17 cellular contexts compared by ENCODE assay signal in genomic region chr3:134368751-134369105, GRCh38. TPM values are rescaled to one million over a fixed set of nuclear protein-coding genes. Genes with fewer than 3 reads are reported as not detected.
DNase-seq lines count a peak whose midpoint lies in the region; ATAC-seq and TF ChIP-seq lines count a peak whose summit lies in the region.
"Had no signal": no experiment of that assay in that cellular context is flagged by ENCODE, and none has a peak within 500 bp of the region (broad histone marks: within the 10 kb centered on the region; RNA-seq: fewer than 3 reads in every experiment).

No MANE protein-coding gene starts in this region.

- peaks cover 23% of the 10 kb centered on the region for H3K36me3 ChIP-seq in neural progenitor cell
- no peaks in the 10 kb centered on the region for H3K36me3 ChIP-seq in Karpas-422 (ENCODE audit: insufficient read depth, low read length)

- H3K27ac Mint-ChIP-seq in neural progenitor cell (no peak overlapping the region), type B pancreatic cell (peak overlapping the region; percentile 80)
- H3K27ac Mint-ChIP-seq: activated T-cell treated with anti-CD3 and anti-CD28 coated beads, Interleukin-2, amount 50 U/mL, for 24 hours; stimulated activated naive CD8-positive, alpha-beta T cell treated with anti-CD3 and anti-CD28 coated beads, Interleukin-15, Interleukin-2, amounts not matched to agents 100 ng/mL and 50 ng/mL, for 24 hours had no signal

- no peak overlapping the region for H3K9ac ChIP-seq in neural progenitor cell
- H3K9ac ChIP-seq in Karpas-422 (ENCODE audit: low read length), result no peak overlapping the region

- H3K27me3 ChIP-seq in neural progenitor cell (no peaks in the 10 kb centered on the region), Karpas-422 (ENCODE audit: low read length) (no peaks in the 10 kb centered on the region)
- H3K27me3 ChIP-seq: SJCRH30 had no signal

- H2AFZ ChIP-seq in neural progenitor cell (replicated peaks) (no peak overlapping the region), Karpas-422 (ENCODE audit: low read length) (no peak overlapping the region)

- H3K9me3 ChIP-seq in neural progenitor cell (ENCODE audit: low read depth) (no peaks in the 10 kb centered on the region), Karpas-422 (ENCODE audit: low read length) (no peaks in the 10 kb centered on the region)
- H3K9me3 ChIP-seq: SJCRH30 had no signal

- H3K4me1 ChIP-seq in neural progenitor cell, result peaks cover 58% of the 10 kb centered on the region
- no peaks in the 10 kb centered on the region for H3K4me1 ChIP-seq in Karpas-422 (ENCODE audit: low read length)

- H3K9me3 Mint-ChIP-seq in neural progenitor cell (no peaks in the 10 kb centered on the region), type B pancreatic cell (no peaks in the 10 kb centered on the region)
- H3K9me3 Mint-ChIP-seq: activated T-cell treated with anti-CD3 and anti-CD28 coated beads, Interleukin-2, amount 50 U/mL, for 24 hours; stimulated activated naive CD8-positive, alpha-beta T cell treated with anti-CD3 and anti-CD28 coated beads, Interleukin-15, Interleukin-2, amounts not matched to agents 100 ng/mL and 50 ng/mL, for 24 hours; WTC11 had no signal

- H3K79me2 ChIP-seq in neural progenitor cell (ENCODE audit: low read depth) (peaks cover 81% of the 10 kb centered on the region), Karpas-422 (ENCODE audit: low read length) (no peaks in the 10 kb centered on the region)

- H3K27ac ChIP-seq in epithelial cell of prostate, result peak overlapping the region; percentile 99
- no peak overlapping the region for H3K27ac ChIP-seq in neural progenitor cell
- H3K27ac ChIP-seq in Karpas-422 (ENCODE audit: low read length), result no peak overlapping the region
- H3K27ac ChIP-seq: SJCRH30 had no signal

- peaks cover 96% of the 10 kb centered on the region for H4K20me1 ChIP-seq in neural progenitor cell (ENCODE audit: low read depth)
- no peaks in the 10 kb centered on the region for H4K20me1 ChIP-seq in Karpas-422 (ENCODE audit: insufficient read depth, low read depth, low read length)

- DNase-seq in activated effector memory CD4-positive, alpha-beta T cell treated with anti-CD3 and anti-CD28 coated beads, Interleukin-2, amount 50 U/mL, for 16 hours, result peak; percentile 21
- no peak for DNase-seq in activated effector memory CD4-positive, alpha-beta T cell treated with Interleukin-2 at 50 U/mL for 16 hours
- no peak for DNase-seq in epithelial cell of prostate (ENCODE audit: low read depth, low spot score)
- DNase-seq in neural progenitor cell (ENCODE audit: low spot score), result no peak
- DNase-seq in type B pancreatic cell (ENCODE audit: extremely low spot score, unreplicated experiment), result no peak
- no peak for DNase-seq in Karpas-422
- no peak for DNase-seq in activated naive CD4-positive, alpha-beta T cell (lab: John Stamatoyannopoulos, UW)
- DNase-seq: 8988T; activated T-cell treated with anti-CD3 and anti-CD28 coated beads, Interleukin-2, amount 50 U/mL, for 24 hours; DMS 273 treated with DMSO at 0.1 percent for 48 hours; NCI-H146; occipital lobe; SJCRH30; stimulated activated CD4-positive, alpha-beta T cell treated with anti-CD3 and anti-CD28 coated beads, Interleukin-4, amount 100 ng/mL, for 24 hours had no signal

- H3K27me3 Mint-ChIP-seq in neural progenitor cell (ENCODE audit: insufficient read depth, low read depth) (peaks cover 13% of the 10 kb centered on the region), type B pancreatic cell (no peaks in the 10 kb centered on the region)

- no peak for ATAC-seq in HG02642 (IDR thresholded peaks at IDR 0.05; ENCODE audit: poor library complexity, unreplicated experiment)
- ATAC-seq: WTC11 had no signal

- H3F3A ChIP-seq in neural progenitor cell (ENCODE audit: low read depth), result peaks cover 60% of the 10 kb centered on the region

- H3K36me3 Mint-ChIP-seq in neural progenitor cell, result peaks cover 40% of the 10 kb centered on the region
- H3K36me3 Mint-ChIP-seq in type B pancreatic cell, result peaks cover 38% of the 10 kb centered on the region

- peaks cover 59% of the 10 kb centered on the region for H3K4me1 Mint-ChIP-seq in neural progenitor cell
- peaks cover 41% of the 10 kb centered on the region for H3K4me1 Mint-ChIP-seq in type B pancreatic cell (ENCODE audit: unreplicated experiment)

- TF ChIP-seq CTCF in neural progenitor cell (IDR thresholded peaks at IDR 0.05), result no peak
- no peak for TF ChIP-seq CTCF in type B pancreatic cell (conservative IDR thresholded peaks at IDR 0.05)

- H3K4me3 Mint-ChIP-seq in neural progenitor cell (peak overlapping the region; percentile 48), type B pancreatic cell (no peak overlapping the region)
- H3K4me3 Mint-ChIP-seq: activated T-cell treated with anti-CD3 and anti-CD28 coated beads, Interleukin-2, amount 50 U/mL, for 24 hours; stimulated activated naive CD8-positive, alpha-beta T cell treated with anti-CD3 and anti-CD28 coated beads, Interleukin-15, Interleukin-2, amounts not matched to agents 100 ng/mL and 50 ng/mL, for 24 hours; WTC11 had no signal

- H3K4me3 ChIP-seq in neural progenitor cell (no peak overlapping the region), Karpas-422 (ENCODE audit: low read length) (no peak overlapping the region)
- H3K4me3 ChIP-seq: SJCRH30 had no signal

- H3K4me2 ChIP-seq in neural progenitor cell (no peak overlapping the region), Karpas-422 (ENCODE audit: low read depth, low read length, poor library complexity, severe bottlenecking) (no peak overlapping the region)

- no peaks in the 10 kb centered on the region for H3K9me2 ChIP-seq in Karpas-422 (replicated peaks; ENCODE audit: insufficient read depth, low read length)

RNA-seq across cellular contexts. Expression of gene AMOTL2, which starts 5.5 kb away (rescaled TPM):
- total RNA-seq in neural progenitor cell (ENCODE audit: low replicate concordance), result 62.9 and 121 TPM in 2 replicates
- total RNA-seq in type B pancreatic cell (ENCODE audit: low replicate concordance), result 79.2 and 122 TPM in 2 replicates
- not detected in 2 replicates for total RNA-seq in Karpas-422 (2014; rRNA removed; shearing (Covaris generic); ENCODE audit: low replicate concordance)

Comparison
In these comparisons a context has a peak if more than half of its experiments do, and no peak if none do; other contexts are left out.
1. RNA of gene AMOTL2, which starts 5.5 kb away (total RNA-seq): 79.2 to 122 TPM in type B pancreatic cell and 62.9 to 121 TPM in neural progenitor cell; not detected in Karpas-422; every median in the first group is over 10 times any median in the second.